In genomic region chr5:67549263-67549551, GRCh38 we compare ENCODE assay signal across 20 cellular contexts.
"Had no signal": no experiment of that assay in that cellular context is flagged by ENCODE, and none has a peak within 500 bp of the region (broad histone marks: within the 10 kb centered on the region; RNA-seq: fewer than 3 reads in every experiment).

No MANE protein-coding gene starts in this region.

- H3K27ac ChIP-seq: ascending aorta, heart right ventricle, ovary, sigmoid colon, uterus had no signal

- ATAC-seq: activated CD8-positive, alpha-beta T cell treated with anti-CD3 and anti-CD28 coated beads, Interleukin-2, amount 10 ng/mL, durations not matched to agents 7 days and 5 days; activated T-cell treated with anti-CD3 and anti-CD28 coated beads, Interleukin-2, amount 50 U/mL, for 4 hours; stimulated activated memory B cell treated with anti-CD40 and anti-IgM and Interleukin-4, amounts not matched to agents 10 μg/mL and 1 μg/mL and 100 μg/mL, for 72 hours had no signal

- H3K4me3 ChIP-seq: ascending aorta, heart right ventricle, ovary, sigmoid colon, uterus had no signal

- DNase-seq: activated B cell treated with CpG ODN at 0.5 μM for 24 hours; activated CD4-positive, alpha-beta T cell treated with anti-CD3 and anti-CD28 coated beads, Interleukin-2, amount 10 ng/mL, durations not matched to agents 7 days and 5 days; activated CD8-positive, alpha-beta memory T cell treated with anti-CD3 and anti-CD28 coated beads, Interleukin-2, amount 50 U/mL, for 4 hours; activated CD8-positive, alpha-beta T cell treated with anti-CD3 and anti-CD28 coated beads, Interleukin-2, amount 10 ng/mL, durations not matched to agents 7 days and 5 days; activated effector memory CD4-positive, alpha-beta T cell treated with anti-CD3 and anti-CD28 coated beads, Interleukin-2, amount 50 U/mL, for 16 hours; activated naive CD4-positive, alpha-beta T cell treated with anti-CD3 and anti-CD28 coated beads, Interleukin-2, amount 50 U/mL, for 16 hours; activated T-cell treated with anti-CD3 and anti-CD28 coated beads, Interleukin-2, amount 50 U/mL, for 4 hours; cortex of kidney; erythroblast; heart right ventricle; kidney glomerular epithelial cell; naive B cell; ovary; sigmoid colon; stimulated activated CD4-positive, alpha-beta T cell treated with anti-CD3 and anti-CD28 coated beads, Interleukin-4, amount 100 ng/mL, for 4 hours; T-helper 1 cell; T-helper 9 cell; uterus had no signal

- H3K27me3 Mint-ChIP-seq: activated B cell treated with CpG ODN at 0.5 μM for 24 hours; activated CD4-positive, alpha-beta T cell treated with anti-CD3 and anti-CD28 coated beads, Interleukin-2, amount 10 ng/mL, durations not matched to agents 7 days and 5 days; naive B cell; stimulated activated memory B cell treated with anti-CD40 and anti-IgM and Interleukin-4, amounts not matched to agents 10 μg/mL and 1 μg/mL and 100 μg/mL, for 72 hours had no signal

- H3K27me3 ChIP-seq: ascending aorta, heart right ventricle, ovary, sigmoid colon, uterus had no signal

- H3K4me3 Mint-ChIP-seq: activated B cell treated with CpG ODN at 0.5 μM for 24 hours; activated CD4-positive, alpha-beta T cell treated with anti-CD3 and anti-CD28 coated beads, Interleukin-2, amount 10 ng/mL, durations not matched to agents 7 days and 5 days; activated CD8-positive, alpha-beta T cell treated with anti-CD3 and anti-CD28 coated beads, Interleukin-2, amount 10 ng/mL, durations not matched to agents 7 days and 5 days; activated T-cell treated with anti-CD3 and anti-CD28 coated beads, Interleukin-2, amount 50 U/mL, for 4 hours; naive B cell; stimulated activated memory B cell treated with anti-CD40 and anti-IgM and Interleukin-4, amounts not matched to agents 10 μg/mL and 1 μg/mL and 100 μg/mL, for 72 hours had no signal

- H3K4me1 ChIP-seq: ascending aorta, uterus had no signal

- H3K9me3 ChIP-seq: ascending aorta, heart right ventricle, ovary, sigmoid colon, uterus had no signal

- H3K36me3 Mint-ChIP-seq: stimulated activated memory B cell treated with anti-CD40 and anti-IgM and Interleukin-4, amounts not matched to agents 10 μg/mL and 1 μg/mL and 100 μg/mL, for 72 hours had no signal

- H3K36me3 ChIP-seq: ascending aorta, heart right ventricle, ovary, sigmoid colon, uterus had no signal

- H3K27ac Mint-ChIP-seq: activated B cell treated with CpG ODN at 0.5 μM for 24 hours; activated CD4-positive, alpha-beta T cell treated with anti-CD3 and anti-CD28 coated beads, Interleukin-2, amount 10 ng/mL, durations not matched to agents 7 days and 5 days; activated CD8-positive, alpha-beta T cell treated with anti-CD3 and anti-CD28 coated beads, Interleukin-2, amount 10 ng/mL, durations not matched to agents 7 days and 5 days; naive B cell; stimulated activated memory B cell treated with anti-CD40 and anti-IgM and Interleukin-4, amounts not matched to agents 10 μg/mL and 1 μg/mL and 100 μg/mL, for 72 hours had no signal
